15 cellular contexts compared by ENCODE assay signal in genomic region chr2:191171291-191171690, GRCh38. TPM values are rescaled to one million over a fixed set of nuclear protein-coding genes. Genes with fewer than 3 reads are reported as not detected.
DNase-seq lines count a peak whose midpoint lies in the region; ATAC-seq and TF ChIP-seq lines count a peak whose summit lies in the region.
"Had no signal": no experiment of that assay in that cellular context is flagged by ENCODE, and none has a peak within 500 bp of the region (broad histone marks: within the 10 kb centered on the region; RNA-seq: fewer than 3 reads in every experiment).

No MANE protein-coding gene starts in this region.

- H3K4me1 ChIP-seq in heart left ventricle: peaks cover 0 to 39% (median 18%) of the 10 kb centered on the region in 12 donors

- H3K27ac ChIP-seq in skin epidermis: peak overlapping the region in 12 of 21 experiments; percentile 10 to 74 (median 46)
- peak overlapping the region in 2 of 12 donors; percentile 1 to 24 for H3K27ac ChIP-seq in heart left ventricle
- H3K27ac ChIP-seq: SK-N-MC had no signal

- H3K36me3 Mint-ChIP-seq in activated CD8-positive, alpha-beta T cell treated with anti-CD3 and anti-CD28 coated beads for 36 hours (ENCODE audit: low read depth): no peaks in the 10 kb centered on the region
- no peaks in the 10 kb centered on the region for H3K36me3 Mint-ChIP-seq in activated CD8-positive, alpha-beta T cell treated with anti-CD3 and anti-CD28 coated beads, Interleukin-2, amount 10 ng/mL, durations not matched to agents 7 days and 5 days (ENCODE audit: low read depth)
- H3K36me3 Mint-ChIP-seq in activated naive CD8-positive, alpha-beta T cell: no peaks in the 10 kb centered on the region
- H3K36me3 Mint-ChIP-seq in nephron progenitor cell (ENCODE audit: low read depth): no peaks in the 10 kb centered on the region

- POLR2A ChIA-PET in activated CD8-positive, alpha-beta T cell treated with anti-CD3 and anti-CD28 coated beads for 36 hours (lab: Charles Lee): interaction anchor here (1.0 to 1.6 kb wide), 3 partner anchors 9 to 62 kb away, joined by 4 read pairs; no protein-coding TSS in a partner anchor
- POLR2A ChIA-PET in activated CD8-positive, alpha-beta T cell treated with anti-CD3 and anti-CD28 coated beads, Interleukin-2, amount 10 ng/mL, durations not matched to agents 7 days and 5 days (lab: Charles Lee): interaction anchor here (0.6 to 0.9 kb wide), 2 partner anchors 121 to 156 kb away, joined by 3 to 4 read pairs; no protein-coding TSS in a partner anchor

- no peak for TF ChIP-seq POLR2A in heart left ventricle (IDR thresholded peaks at IDR 0.05)

- H3K27ac Mint-ChIP-seq in activated CD8-positive, alpha-beta T cell treated with anti-CD3 and anti-CD28 coated beads for 36 hours: peak overlapping the region; percentile 40
- H3K27ac Mint-ChIP-seq in activated CD8-positive, alpha-beta T cell treated with anti-CD3 and anti-CD28 coated beads, Interleukin-2, amount 10 ng/mL, durations not matched to agents 7 days and 5 days: no peak overlapping the region
- H3K27ac Mint-ChIP-seq in activated naive CD8-positive, alpha-beta T cell: peak overlapping the region; percentile 78
- H3K27ac Mint-ChIP-seq in nephron progenitor cell: no peak overlapping the region
- H3K27ac Mint-ChIP-seq: effector memory CD8-positive, alpha-beta T cell had no signal

- no peaks in the 10 kb centered on the region for H3K27me3 ChIP-seq in heart left ventricle

- peaks cover 64% of the 10 kb centered on the region for H3K4me1 Mint-ChIP-seq in activated CD8-positive, alpha-beta T cell treated with anti-CD3 and anti-CD28 coated beads for 36 hours (ENCODE audit: low read depth)
- peaks cover 55% of the 10 kb centered on the region for H3K4me1 Mint-ChIP-seq in activated CD8-positive, alpha-beta T cell treated with anti-CD3 and anti-CD28 coated beads, Interleukin-2, amount 10 ng/mL, durations not matched to agents 7 days and 5 days (ENCODE audit: low read depth)
- peaks cover 68% of the 10 kb centered on the region for H3K4me1 Mint-ChIP-seq in activated naive CD8-positive, alpha-beta T cell (ENCODE audit: low read depth)
- peaks cover 14% of the 10 kb centered on the region for H3K4me1 Mint-ChIP-seq in nephron progenitor cell

- H3K27me3 Mint-ChIP-seq in activated CD8-positive, alpha-beta T cell treated with anti-CD3 and anti-CD28 coated beads for 36 hours: no peaks in the 10 kb centered on the region
- H3K27me3 Mint-ChIP-seq in activated CD8-positive, alpha-beta T cell treated with anti-CD3 and anti-CD28 coated beads, Interleukin-2, amount 10 ng/mL, durations not matched to agents 7 days and 5 days (ENCODE audit: low read depth): no peaks in the 10 kb centered on the region
- H3K27me3 Mint-ChIP-seq in activated naive CD8-positive, alpha-beta T cell: no peaks in the 10 kb centered on the region
- H3K27me3 Mint-ChIP-seq in nephron progenitor cell (ENCODE audit: low read depth, poor library complexity): no peaks in the 10 kb centered on the region

- no peak for TF ChIP-seq CTCF in activated CD8-positive, alpha-beta T cell treated with anti-CD3 and anti-CD28 coated beads for 36 hours (IDR thresholded peaks at IDR 0.05)
- TF ChIP-seq CTCF in fibroblast of villous mesenchyme (IDR thresholded peaks at IDR 0.05; ENCODE audit: insufficient read depth, low read depth, low read length) (no peak), heart left ventricle (IDR thresholded peaks at IDR 0.05) (no peak), nephron progenitor cell (IDR thresholded peaks at IDR 0.05) (no peak)

- no peaks in the 10 kb centered on the region for H3K9me3 Mint-ChIP-seq in activated CD8-positive, alpha-beta T cell treated with anti-CD3 and anti-CD28 coated beads for 36 hours
- no peaks in the 10 kb centered on the region for H3K9me3 Mint-ChIP-seq in activated CD8-positive, alpha-beta T cell treated with anti-CD3 and anti-CD28 coated beads, Interleukin-2, amount 10 ng/mL, durations not matched to agents 7 days and 5 days (ENCODE audit: insufficient read depth)
- H3K9me3 Mint-ChIP-seq in activated naive CD8-positive, alpha-beta T cell (ENCODE audit: low read depth): no peaks in the 10 kb centered on the region
- no peaks in the 10 kb centered on the region for H3K9me3 Mint-ChIP-seq in nephron progenitor cell
- H3K9me3 Mint-ChIP-seq: effector memory CD8-positive, alpha-beta T cell had no signal

- H3K4me3 ChIP-seq in fibroblast of villous mesenchyme (ENCODE audit: low read depth, low read length) (no peak overlapping the region), skin epidermis (no peak overlapping the region), heart left ventricle (no peak overlapping the region)
- H3K4me3 ChIP-seq: SK-N-MC had no signal

- H3K36me3 ChIP-seq in heart left ventricle: no peaks in the 10 kb centered on the region

- CTCF ChIA-PET in activated CD8-positive, alpha-beta T cell treated with anti-CD3 and anti-CD28 coated beads for 36 hours (lab: Charles Lee): interaction anchor here (0.7 to 5.9 kb wide), 11 partner anchors 12 to 824 kb away, joined by 3 to 30 read pairs (median 5); no protein-coding TSS in a partner anchor
- CTCF ChIA-PET in activated CD8-positive, alpha-beta T cell treated with anti-CD3 and anti-CD28 coated beads, Interleukin-2, amount 10 ng/mL, durations not matched to agents 7 days and 5 days (lab: Charles Lee): interaction anchor here (0.6 to 5.4 kb wide), 7 partner anchors 16 to 1472 kb away, joined by 3 to 28 read pairs (median 9); no protein-coding TSS in a partner anchor

- WGBS in heart left ventricle, 4 donors: 47 to 74% (median 73%) methylated on average over 2 of the region's 2 CpGs

- H3K9me3 ChIP-seq in heart left ventricle: no peaks in the 10 kb centered on the region

- intact Hi-C loops in activated CD8-positive, alpha-beta T cell treated with anti-CD3 and anti-CD28 coated beads for 36 hours (cut with micrococcal nuclease): no loop called here
- intact Hi-C loops in heart left ventricle (cut with DNase I): loop anchor here in 1 of 10 donors (5.0 kb wide), 1 partner anchor 36 kb away; no protein-coding TSS in a partner anchor

- DNase-seq in activated CD8-positive, alpha-beta T cell treated with anti-CD3 and anti-CD28 coated beads for 36 hours: no peak
- DNase-seq in activated CD8-positive, alpha-beta T cell treated with anti-CD3 and anti-CD28 coated beads, Interleukin-2, amount 10 ng/mL, durations not matched to agents 7 days and 5 days: no peak
- DNase-seq in fibroblast of villous mesenchyme (ENCODE audit: low read depth): peak; percentile 17
- no peak for DNase-seq in NCI-H1105 treated with DMSO at 0.1 percent for 48 hours (lab: John Stamatoyannopoulos, UW)
- no peak for DNase-seq in heart left ventricle
- no peak for DNase-seq in nephron progenitor cell
- DNase-seq: activated naive CD4-positive, alpha-beta T cell; caudate nucleus; effector memory CD8-positive, alpha-beta T cell; GF-D8; glutamatergic neuron; NCI-H146 had no signal

- H3K4me3 Mint-ChIP-seq in activated CD8-positive, alpha-beta T cell treated with anti-CD3 and anti-CD28 coated beads for 36 hours: no peak overlapping the region
- no peak overlapping the region for H3K4me3 Mint-ChIP-seq in activated CD8-positive, alpha-beta T cell treated with anti-CD3 and anti-CD28 coated beads, Interleukin-2, amount 10 ng/mL, durations not matched to agents 7 days and 5 days
- H3K4me3 Mint-ChIP-seq in activated naive CD8-positive, alpha-beta T cell: peak overlapping the region; percentile 48
- H3K4me3 Mint-ChIP-seq in nephron progenitor cell: no peak overlapping the region
- H3K4me3 Mint-ChIP-seq: effector memory CD8-positive, alpha-beta T cell had no signal

- ATAC-seq in activated CD8-positive, alpha-beta T cell treated with anti-CD3 and anti-CD28 coated beads for 36 hours: no peak
- no peak for ATAC-seq in activated CD8-positive, alpha-beta T cell treated with anti-CD3 and anti-CD28 coated beads, Interleukin-2, amount 10 ng/mL, durations not matched to agents 7 days and 5 days
- no peak for ATAC-seq in heart left ventricle
- ATAC-seq: effector memory CD8-positive, alpha-beta T cell had no signal

RNA-seq across cellular contexts. Expression of gene STAT4, which starts 20.5 kb away (rescaled TPM):
- 10 to 100 TPM; 70.8 to 72.2 TPM for total RNA-seq in activated CD8-positive, alpha-beta T cell treated with anti-CD3 and anti-CD28 coated beads for 36 hours
- 100 to 1,000 TPM; 154 to 157 TPM for total RNA-seq in activated CD8-positive, alpha-beta T cell treated with anti-CD3 and anti-CD28 coated beads, Interleukin-2, amount 10 ng/mL, durations not matched to agents 7 days and 5 days
- total RNA-seq in fibroblast of villous mesenchyme (1.3 and 2.6 TPM in 2 replicates), heart left ventricle (10 to 100 TPM in 3 of 9 donors, 1 to 10 TPM in 3, under 1 TPM in 3; 0.32 to 21.5 (median 3.1) TPM)
- 1 to 10 TPM in 1 of 2 donors, under 1 TPM in 1; 0.53 to 1.1 TPM for polyA plus RNA-seq in heart left ventricle

Comparison
In these comparisons a context has a peak if more than half of its experiments do, and no peak if none do; other contexts are left out.
1. H3K27ac Mint-ChIP-seq: peak in activated CD8-positive, alpha-beta T cell treated with anti-CD3 and anti-CD28 coated beads for 36 hours (single experiment) and activated naive CD8-positive, alpha-beta T cell (single experiment); none in activated CD8-positive, alpha-beta T cell treated with anti-CD3 and anti-CD28 coated beads, Interleukin-2, amount 10 ng/mL, durations not matched to agents 7 days and 5 days (single experiment) and nephron progenitor cell (single experiment).